Comparison of ENCODE assay signal across 3 cellular contexts in genomic region chr2:165224941-165225340, GRCh38.
"Had no signal": no experiment of that assay in that cellular context is flagged by ENCODE, and none has a peak within 500 bp of the region (broad histone marks: within the 10 kb centered on the region; RNA-seq: fewer than 3 reads in every experiment).

No MANE protein-coding gene starts in this region.

- H3K4me3 ChIP-seq: GM12878 had no signal

- DNase-seq: GDM1, GF-D8 had no signal

- ATAC-seq: GM12878 had no signal
